ENCODE assay signal across 8 cellular contexts in the genomic region with DNA sequence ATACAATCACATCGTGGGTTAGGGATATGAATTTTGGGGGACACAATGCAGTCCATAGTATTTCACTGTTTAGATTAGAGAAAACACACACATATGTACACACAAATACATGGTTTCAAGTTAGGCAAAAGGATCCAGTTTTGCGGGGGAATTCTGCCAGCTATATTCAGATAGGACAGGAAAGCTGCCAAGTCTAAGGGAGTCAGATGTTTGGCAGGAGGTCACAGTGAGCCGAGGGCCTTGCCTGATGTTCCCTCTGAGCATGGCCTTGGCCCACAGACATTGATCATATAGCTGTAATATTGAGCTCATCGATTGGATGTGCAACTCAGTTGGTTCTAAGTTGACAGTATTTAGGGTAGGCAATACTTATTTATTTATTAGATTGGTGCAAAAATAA.
"Had no signal": no experiment of that assay in that cellular context is flagged by ENCODE, and none has a peak within 500 bp of the region (broad histone marks: within the 10 kb centered on the region; RNA-seq: fewer than 3 reads in every experiment).

No MANE protein-coding gene starts in this region.

- ATAC-seq: HCT116, HepG2 had no signal

- H3K9me3 ChIP-seq: HAP-1 had no signal

- H3K27ac ChIP-seq: GM23248, HL-60 had no signal

- FAIRE-seq: HepG2 had no signal

- H3K4me1 ChIP-seq: HAP-1 had no signal

- DNase-seq: GM23248, GOT3, H7, HFFc6 had no signal

- H3K36me3 ChIP-seq: HAP-1 had no signal

- H3K4me3 ChIP-seq: GM23248, HAP-1 had no signal
